ENCODE assay signal across 27 cellular contexts in the genomic region with DNA sequence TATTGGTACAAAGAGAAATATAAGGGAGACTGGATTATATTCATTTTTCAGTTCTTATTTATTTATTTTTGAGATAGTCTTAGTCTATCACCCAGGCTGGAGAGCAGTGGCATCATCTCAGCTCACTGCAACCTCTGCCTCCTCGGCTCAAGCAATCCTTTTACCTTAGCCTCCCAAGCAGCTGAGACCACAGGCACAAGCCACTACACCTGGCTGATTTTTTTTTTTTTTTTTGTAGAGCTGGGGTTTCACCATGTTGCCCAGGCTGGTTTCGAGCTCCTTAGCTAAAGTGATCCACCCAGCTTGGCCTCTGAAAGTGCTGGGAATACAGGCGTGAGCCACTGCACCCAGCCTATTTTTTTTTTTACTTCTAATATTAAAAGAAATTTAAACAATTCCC.
"Had no signal": no experiment of that assay in that cellular context is flagged by ENCODE, and none has a peak within 500 bp of the region (broad histone marks: within the 10 kb centered on the region; RNA-seq: fewer than 3 reads in every experiment).

No MANE protein-coding gene starts in this region.

- H3K36me3 ChIP-seq: ascending aorta, Peyer's patch, SJSA1 had no signal

- H3K27ac ChIP-seq: ascending aorta, body of pancreas, SJSA1 had no signal

- H3K4me3 Mint-ChIP-seq: activated CD4-positive, alpha-beta memory T cell treated with anti-CD3 and anti-CD28 coated beads for 36 hours; activated CD4-positive, alpha-beta T cell treated with anti-CD3 and anti-CD28 coated beads, Interleukin-2, amount 10 ng/mL, durations not matched to agents 7 days and 5 days; activated naive CD8-positive, alpha-beta T cell treated with anti-CD3 and anti-CD28 coated beads, Interleukin-2, amount 50 U/mL, for 24 hours; activated T-cell treated with anti-CD3 and anti-CD28 coated beads, Interleukin-2, amount 50 U/mL, for 4 hours; central memory CD8-positive, alpha-beta T cell; T-helper 1 cell treated with Interleukin-12 subunit alpha and Interleukin-12 subunit beta and Interleukin-4 antibody, amounts not matched to agents 30 μg/mL and 1 μg/mL, for 36 hours had no signal

- H3K4me3 ChIP-seq: ascending aorta, body of pancreas, K562, Peyer's patch, SJSA1 had no signal

- ATAC-seq: activated naive CD4-positive, alpha-beta T cell treated with anti-CD3 and anti-CD28 coated beads, Interleukin-2, amount 50 U/mL, for 72 hours; activated naive CD8-positive, alpha-beta T cell treated with anti-CD3 and anti-CD28 coated beads, Interleukin-2, amount 50 U/mL, for 24 hours; activated T-cell treated with anti-CD3 and anti-CD28 coated beads, Interleukin-2, amount 50 U/mL, for 4 hours; body of pancreas; K562; SK-N-SH treated with all-trans-retinoic acid at 6 μM for 48 hours had no signal

- H3K27ac Mint-ChIP-seq: activated CD4-positive, alpha-beta memory T cell treated with anti-CD3 and anti-CD28 coated beads for 36 hours; activated CD4-positive, alpha-beta T cell treated with anti-CD3 and anti-CD28 coated beads, Interleukin-2, amount 10 ng/mL, durations not matched to agents 7 days and 5 days; activated naive CD4-positive, alpha-beta T cell treated with anti-CD3 and anti-CD28 coated beads, Interleukin-2, amount 50 U/mL, for 72 hours; activated naive CD8-positive, alpha-beta T cell treated with anti-CD3 and anti-CD28 coated beads, Interleukin-2, amount 50 U/mL, for 24 hours; T-helper 1 cell treated with Interleukin-12 subunit alpha and Interleukin-12 subunit beta and Interleukin-4 antibody, amounts not matched to agents 30 μg/mL and 1 μg/mL, for 36 hours had no signal

- DNase-seq: activated CD4-positive, alpha-beta memory T cell treated with anti-CD3 and anti-CD28 coated beads for 36 hours; activated CD4-positive, alpha-beta T cell treated with anti-CD3 and anti-CD28 coated beads, Interleukin-2, amount 10 ng/mL, durations not matched to agents 7 days and 5 days; activated CD4-positive, CD25-positive, alpha-beta regulatory T cell; activated CD8-positive, alpha-beta memory T cell treated with anti-CD3 and anti-CD28 coated beads for 24 hours; activated effector memory CD4-positive, alpha-beta T cell treated with anti-CD3 and anti-CD28 coated beads, Interleukin-2, amount 50 U/mL, for 16 hours; activated naive CD4-positive, alpha-beta T cell treated with Interleukin-2 at 50 U/mL for 16 hours; activated naive CD8-positive, alpha-beta T cell treated with anti-CD3 and anti-CD28 coated beads, Interleukin-2, amount 50 U/mL, for 24 hours; activated T-cell treated with anti-CD3 and anti-CD28 coated beads, Interleukin-2, amount 50 U/mL, for 4 hours; amniotic stem cell; Karpas-422; NCI-H1105 treated with DMSO at 0.1 percent for 48 hours; NCI-H1436 treated with DMSO at 0.1 percent for 48 hours; NCI-H2107; NCI-H2171 treated with DMSO at 0.1 percent for 48 hours; NCI-H82; NK-92 treated with Interleukin-12 subunit alpha and Interleukin-12 subunit beta, amount 100 ng/mL, for 24 hours; OCI-M1; SHP77 had no signal

- H3K27me3 ChIP-seq: ascending aorta, body of pancreas, Peyer's patch, SJSA1 had no signal

- H3K9me3 Mint-ChIP-seq: activated CD4-positive, alpha-beta memory T cell treated with anti-CD3 and anti-CD28 coated beads for 36 hours; activated CD4-positive, alpha-beta T cell treated with anti-CD3 and anti-CD28 coated beads, Interleukin-2, amount 10 ng/mL, durations not matched to agents 7 days and 5 days; activated naive CD4-positive, alpha-beta T cell treated with anti-CD3 and anti-CD28 coated beads, Interleukin-2, amount 50 U/mL, for 72 hours; activated naive CD8-positive, alpha-beta T cell treated with anti-CD3 and anti-CD28 coated beads, Interleukin-2, amount 50 U/mL, for 24 hours; activated T-cell treated with anti-CD3 and anti-CD28 coated beads, Interleukin-2, amount 50 U/mL, for 4 hours; central memory CD8-positive, alpha-beta T cell; T-helper 1 cell treated with Interleukin-12 subunit alpha and Interleukin-12 subunit beta and Interleukin-4 antibody, amounts not matched to agents 30 μg/mL and 1 μg/mL, for 36 hours had no signal

- H3K9me3 ChIP-seq: ascending aorta, body of pancreas, Peyer's patch, SJSA1 had no signal

- H3K36me3 Mint-ChIP-seq: activated CD4-positive, alpha-beta memory T cell treated with anti-CD3 and anti-CD28 coated beads for 36 hours; activated naive CD4-positive, alpha-beta T cell treated with anti-CD3 and anti-CD28 coated beads, Interleukin-2, amount 50 U/mL, for 72 hours had no signal
